In the genomic region with DNA sequence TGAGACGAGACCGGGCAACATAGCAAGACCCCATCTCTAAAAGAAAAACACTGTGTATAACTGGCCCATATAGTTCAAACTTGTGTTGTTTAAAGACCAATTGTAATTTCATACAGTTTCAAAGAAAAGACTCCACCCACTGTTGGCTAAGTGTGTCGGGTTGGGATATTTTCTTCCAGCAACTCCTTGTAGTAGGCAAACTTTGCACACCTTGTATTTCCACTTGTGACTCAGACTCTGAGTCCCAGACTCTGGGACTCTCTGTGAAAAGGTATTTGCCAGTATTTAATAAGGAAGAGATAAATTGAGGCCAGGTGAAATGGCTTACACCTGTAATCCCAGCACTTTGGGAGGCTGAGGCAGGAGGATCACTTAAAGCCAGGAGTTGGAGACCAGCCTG, we compare ENCODE assay signal across 21 cellular contexts. TPM values are rescaled to one million over a fixed set of nuclear protein-coding genes. Genes with fewer than 3 reads are reported as not detected.
"Had no signal": no experiment of that assay in that cellular context is flagged by ENCODE, and none has a peak within 500 bp of the region (broad histone marks: within the 10 kb centered on the region; RNA-seq: fewer than 3 reads in every experiment).

No MANE protein-coding gene starts in this region.

- FAIRE-seq: RCC 7860 had no signal

- DNase-seq: activated B cell treated with CpG ODN at 0.5 μM for 24 hours; activated CD4-positive, alpha-beta T cell treated with anti-CD3 and anti-CD28 coated beads for 1 hour; activated CD4-positive, alpha-beta T cell treated with anti-CD3 and anti-CD28 coated beads, Interleukin-2, amount 10 ng/mL, durations not matched to agents 24 days and 14 days; activated CD4-positive, alpha-beta T cell treated with anti-CD3 and anti-CD28 coated beads, Interleukin-2, amount 50 U/mL, for 48 hours; activated CD8-positive, alpha-beta memory T cell treated with anti-CD3 and anti-CD28 coated beads, Interleukin-2, amount 10 ng/mL, durations not matched to agents 7 days and 5 days; activated effector memory CD4-positive, alpha-beta T cell treated with Interleukin-2 at 50 U/mL for 16 hours; activated naive CD4-positive, alpha-beta T cell; activated T-cell treated with anti-CD3 and anti-CD28 coated beads, Interleukin-2, amount 50 U/mL, for 24 hours; aorta; MM.1S; NCI-H1105; NCI-H1436; NCI-H1694 treated with DMSO at 0.1 percent for 48 hours; NCI-H2029 treated with DMSO at 0.1 percent for 48 hours; NCI-H446; NCI-H524; SHP77 treated with DMSO at 0.1 percent for 48 hours; T-helper 9 cell had no signal

- ATAC-seq: activated CD8-positive, alpha-beta memory T cell treated with anti-CD3 and anti-CD28 coated beads, Interleukin-2, amount 10 ng/mL, durations not matched to agents 7 days and 5 days had no signal

RNA-seq across cellular contexts. Expression of a gene that starts 36.0 kb away (rescaled TPM):
- total RNA-seq: activated CD4-positive, alpha-beta T cell treated with anti-CD3 and anti-CD28 coated beads, Interleukin-2, amount 10 ng/mL, durations not matched to agents 24 days and 14 days; activated CD8-positive, alpha-beta memory T cell treated with anti-CD3 and anti-CD28 coated beads, Interleukin-2, amount 10 ng/mL, durations not matched to agents 7 days and 5 days; activated T-helper 1 cell treated with anti-CD3 and anti-CD28 coated beads, Interleukin-12 subunit alpha, Interleukin-12 subunit beta, Interleukin-2, Interleukin-4 antibody, amounts not matched to agents 30 ng/mL and 10 ng/mL and 1 ng/mL, durations not matched to agents 14 hours and 24 hours and 36 hours; SK-MEL-5 had no signal
